Comparison of ENCODE assay signal across 1 cellular context in genomic region chr19:48881741-48882657, GRCh38.
TF ChIP-seq lines count a peak whose summit lies in the region.

No MANE protein-coding gene starts in this region.

TF ChIP-seq in K562, 482 proteins besides CTCF, POLR2A, EP300 and RAD21 (continued from another document and continues in another):
- TF ChIP-seq PREB (CRISPR knock-in tag; IDR thresholded peaks at IDR 0.05) (no peak), NCOR1 (IDR thresholded peaks at IDR 0.05) (no peak), CAMTA2 (CRISPR knock-in tag; conservative IDR thresholded peaks at IDR 0.05) (no peak; the same call in 1 of the 2 replicates), ZNF436 (CRISPR knock-in tag; IDR thresholded peaks at IDR 0.05) (no peak), SFPQ (IDR thresholded peaks at IDR 0.05; ENCODE audit: low read depth, low read length) (no peak), MYC (IDR thresholded peaks at IDR 0.05; ENCODE audit: low read depth, low read length) (no peak), MYC (CRISPR knock-in tag; IDR thresholded peaks at IDR 0.05; ENCODE audit: borderline replicate concordance, low read depth) (peak; percentile 71; the same call in 1 of the 2 replicates), SNAPC5 (CRISPR knock-in tag; IDR thresholded peaks at IDR 0.05) (peak; percentile 58; the same call in 1 of the 2 replicates), HMGN3 (IDR thresholded peaks at IDR 0.05; ENCODE audit: borderline replicate concordance, extremely low read depth, insufficient read length, low read depth, low read length) (no peak), MYBL2 (IDR thresholded peaks at IDR 0.05; ENCODE audit: low read depth) (no peak), MYBL2 (CRISPR knock-in tag; IDR thresholded peaks at IDR 0.05; ENCODE audit: borderline replicate concordance) (no peak), CBX3 (IDR thresholded peaks at IDR 0.05; ENCODE audit: borderline replicate concordance in 1 of 2, low read length in 2 of 2) (peak in 1 of 2 experiments; percentile 92; a peak in 2 of 3 replicates), ZBTB8A (IDR thresholded peaks at IDR 0.05; ENCODE audit: partially characterized antibody) (no peak), PRDM10 (IDR thresholded peaks at IDR 0.05; ENCODE audit: partially characterized antibody) (no peak), CUX1 (CRISPR knock-in tag; IDR thresholded peaks at IDR 0.05) (peak; percentile 79), MECOM (CRISPR knock-in tag; IDR thresholded peaks at IDR 0.05) (peak; percentile 97), NKRF (IDR thresholded peaks at IDR 0.05; ENCODE audit: borderline replicate concordance) (no peak), ARID2 (IDR thresholded peaks at IDR 0.05) (no peak), E2F4 (CRISPR knock-in tag; IDR thresholded peaks at IDR 0.05; ENCODE audit: low read depth) (no peak), EGR1 (conservative IDR thresholded peaks at IDR 0.05) (no peak), RBFOX2 (IDR thresholded peaks at IDR 0.05; ENCODE audit: low read depth, low read length) (no peak), PTRF (tag; IDR thresholded peaks at IDR 0.05) (peak; percentile 95), ZNF780A (CRISPR knock-in tag; IDR thresholded peaks at IDR 0.05) (no peak), GMEB1 (CRISPR knock-in tag; IDR thresholded peaks at IDR 0.05) (peak; percentile 13; the same call in 1 of the 2 replicates), ZKSCAN3 (CRISPR knock-in tag; IDR thresholded peaks at IDR 0.05) (no peak), CGGBP1 (CRISPR knock-in tag; IDR thresholded peaks at IDR 0.05) (no peak), PRMT5 (CRISPR knock-in tag; IDR thresholded peaks at IDR 0.05) (no peak), ZNF121 (CRISPR knock-in tag; conservative IDR thresholded peaks at IDR 0.05) (no peak), NCOA1 (IDR thresholded peaks at IDR 0.05; ENCODE audit: low read depth) (no peak), SP1 (CRISPR knock-in tag; IDR thresholded peaks at IDR 0.05) (no peak), BACH1 (tag; IDR thresholded peaks at IDR 0.05) (peak; percentile 87), ADNP (tag; IDR thresholded peaks at IDR 0.05) (no peak), KLF10 (CRISPR knock-in tag; IDR thresholded peaks at IDR 0.05) (peak; percentile 32; the same call in 1 of the 2 replicates), EZH2 (IDR thresholded peaks at IDR 0.05; ENCODE audit: borderline replicate concordance, low read depth, low read length) (no peak), ZC3H11A (IDR thresholded peaks at IDR 0.05; ENCODE audit: low read depth, low read length) (no peak), LARP7 (IDR thresholded peaks at IDR 0.05) (no peak), MIER1 (IDR thresholded peaks at IDR 0.05; ENCODE audit: low read depth) (no peak), DDX20 (tag; IDR thresholded peaks at IDR 0.05; ENCODE audit: low read depth) (peak; percentile 94), RBM17 (IDR thresholded peaks at IDR 0.05; ENCODE audit: borderline replicate concordance, low read depth, low read length) (no peak), ID3 (CRISPR knock-in tag; IDR thresholded peaks at IDR 0.05) (peak; percentile 93), ID3 (tag; IDR thresholded peaks at IDR 0.05) (peak; percentile 99), HLTF (IDR thresholded peaks at IDR 0.05) (no peak), ZNF3 (CRISPR knock-in tag; IDR thresholded peaks at IDR 0.05) (no peak), STAT6 (CRISPR knock-in tag; IDR thresholded peaks at IDR 0.05) (no peak)
